In the genomic region with DNA sequence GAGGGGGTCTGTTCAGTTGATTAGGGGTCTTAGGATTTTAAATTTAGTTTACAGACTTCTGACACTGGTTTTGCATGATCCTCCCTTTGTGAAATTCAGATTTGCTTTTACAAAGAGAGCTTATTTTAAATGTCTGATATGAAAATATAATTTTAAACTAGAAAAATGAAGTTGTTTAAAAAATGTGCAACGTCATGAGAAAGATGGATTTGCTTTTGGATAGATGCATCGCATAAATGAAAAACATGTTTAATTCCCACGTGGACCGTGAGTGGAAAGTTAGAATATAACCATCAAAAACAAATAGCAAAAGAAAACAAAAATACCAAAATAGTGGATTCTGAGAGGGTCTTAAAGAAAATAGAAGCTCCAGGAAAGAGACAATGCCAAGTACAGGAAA, we compare ENCODE assay signal across 37 cellular contexts. TPM values are rescaled to one million over a fixed set of nuclear protein-coding genes. Genes with fewer than 3 reads are reported as not detected.
"Had no signal": no experiment of that assay in that cellular context is flagged by ENCODE, and none has a peak within 500 bp of the region (broad histone marks: within the 10 kb centered on the region; RNA-seq: fewer than 3 reads in every experiment).

No MANE protein-coding gene starts in this region.

- DNase-seq: activated B cell treated with CpG ODN at 0.5 μM for 24 hours; activated CD4-positive, alpha-beta memory T cell treated with anti-CD3 and anti-CD28 coated beads for 36 hours; activated CD4-positive, alpha-beta T cell treated with anti-CD3 and anti-CD28 coated beads for 4 hours; activated CD4-positive, alpha-beta T cell treated with anti-CD3 and anti-CD28 coated beads, Interleukin-2, amount 10 ng/mL, durations not matched to agents 24 days and 14 days; activated CD4-positive, alpha-beta T cell treated with anti-CD3 and anti-CD28 coated beads, Interleukin-2, amount 50 U/mL, for 1 hour; activated CD4-positive, alpha-beta T cell treated with anti-CD3 and anti-CD28 coated beads, Interleukin-2, amount 50 U/mL, for 4 hours; activated CD4-positive, CD25-positive, alpha-beta regulatory T cell treated with anti-CD3 and anti-CD28 coated beads, Interleukin-2, amount 50 U/mL, for 72 hours; activated CD8-positive, alpha-beta memory T cell treated with anti-CD3 and anti-CD28 coated beads, Interleukin-2, amount 50 U/mL, for 4 hours; activated CD8-positive, alpha-beta T cell treated with anti-CD3 and anti-CD28 coated beads for 36 hours; activated effector memory CD4-positive, alpha-beta T cell treated with anti-CD3 and anti-CD28 coated beads, Interleukin-2, amount 50 U/mL, for 16 hours; activated gamma-delta T cell treated with Interleukin-2 at 50 U/mL for 16 hours; activated naive CD4-positive, alpha-beta T cell; activated naive CD4-positive, alpha-beta T cell treated with anti-CD3 and anti-CD28 coated beads for 36 hours; activated naive CD4-positive, alpha-beta T cell treated with anti-CD3 and anti-CD28 coated beads, Interleukin-2, amount 50 U/mL, for 16 hours; activated naive CD8-positive, alpha-beta T cell treated with anti-CD3 and anti-CD28 coated beads for 36 hours; activated T-cell treated with anti-CD3 and anti-CD28 coated beads for 4 hours; activated T-cell treated with anti-CD3 and anti-CD28 coated beads, Interleukin-2, amount 50 U/mL, for 1 hour; activated T-cell treated with anti-CD3 and anti-CD28 coated beads, Interleukin-2, amount 50 U/mL, for 4 hours; activated T-cell treated with anti-CD3 and anti-CD28 coated beads, Interleukin-2, amount 50 U/mL, for 72 hours; adrenal gland; amniotic stem cell; aorta; body of pancreas; brain microvascular endothelial cell; central memory CD4-positive, alpha-beta T cell; T-helper 2 cell; T-helper 9 cell had no signal

- H3K36me3 ChIP-seq: adrenal gland, brain microvascular endothelial cell, breast epithelium had no signal

- ATAC-seq: activated CD8-positive, alpha-beta T cell treated with anti-CD3 and anti-CD28 coated beads for 36 hours; activated naive CD4-positive, alpha-beta T cell treated with anti-CD3 and anti-CD28 coated beads, Interleukin-2, amount 50 U/mL, for 72 hours; activated T-cell treated with anti-CD3 and anti-CD28 coated beads, Interleukin-2, amount 50 U/mL, for 4 hours; activated T-cell treated with anti-CD3 and anti-CD28 coated beads, Interleukin-2, amount 50 U/mL, for 72 hours; activated T-helper 17 cell treated with anti-CD3 and anti-CD28 coated beads, Interleukin-2, amount 50 U/mL, for 72 hours; body of pancreas had no signal

- FAIRE-seq: astrocyte, TTC549 had no signal

- H3K9me3 ChIP-seq: adrenal gland, body of pancreas, breast epithelium had no signal

- H3K27ac ChIP-seq: adrenal gland, body of pancreas, brain microvascular endothelial cell, breast epithelium, VCaP had no signal

- H3K27me3 ChIP-seq: adrenal gland, body of pancreas, brain microvascular endothelial cell, breast epithelium had no signal

- H3K4me3 ChIP-seq: adrenal gland, body of pancreas, breast epithelium had no signal

- H3K4me1 ChIP-seq: adrenal gland, body of pancreas, breast epithelium had no signal

RNA-seq across cellular contexts. Expression of gene OR2T3, which starts 2.0 kb away (rescaled TPM):
- total RNA-seq: activated CD4-positive, alpha-beta memory T cell treated with anti-CD3 and anti-CD28 coated beads for 36 hours; activated CD4-positive, alpha-beta T cell treated with anti-CD3 and anti-CD28 coated beads, Interleukin-2, amount 10 ng/mL, durations not matched to agents 24 days and 14 days; activated CD8-positive, alpha-beta memory T cell treated with anti-CD3 and anti-CD28 coated beads for 36 hours; activated CD8-positive, alpha-beta T cell treated with anti-CD3 and anti-CD28 coated beads for 36 hours; activated naive CD4-positive, alpha-beta T cell treated with anti-CD3 and anti-CD28 coated beads for 36 hours; activated naive CD4-positive, alpha-beta T cell treated with anti-CD3 and anti-CD28 coated beads, Interleukin-2, amount 50 U/mL, for 72 hours; activated naive CD8-positive, alpha-beta T cell treated with anti-CD3 and anti-CD28 coated beads for 36 hours; activated T-cell treated with anti-CD3 and anti-CD28 coated beads, Interleukin-2, amount 50 U/mL, for 4 hours; activated T-cell treated with anti-CD3 and anti-CD28 coated beads, Interleukin-2, amount 50 U/mL, for 72 hours; activated T-helper 1 cell treated with anti-CD3 and anti-CD28 coated beads, Interleukin-12 subunit alpha, Interleukin-12 subunit beta, Interleukin-2, Interleukin-4 antibody, amounts not matched to agents 30 ng/mL and 10 ng/mL and 1 ng/mL, durations not matched to agents 14 hours and 24 hours and 36 hours; activated T-helper 17 cell treated with anti-CD3 and anti-CD28 coated beads, Interleukin-2, amount 50 U/mL, for 72 hours; adrenal gland; aorta; astrocyte; body of pancreas; breast epithelium; cardiac septum; cerebellum had no signal
- polyA plus RNA-seq: adrenal gland, aorta had no signal

RNA-seq across cellular contexts. Expression of gene OR2T5, which starts 17.2 kb away (rescaled TPM):
- total RNA-seq: activated B cell treated with CpG ODN at 0.5 μM for 24 hours; activated CD4-positive, alpha-beta memory T cell treated with anti-CD3 and anti-CD28 coated beads for 36 hours; activated CD4-positive, alpha-beta T cell treated with anti-CD3 and anti-CD28 coated beads, Interleukin-2, amount 10 ng/mL, durations not matched to agents 24 days and 14 days; activated CD8-positive, alpha-beta memory T cell treated with anti-CD3 and anti-CD28 coated beads for 36 hours; activated CD8-positive, alpha-beta T cell treated with anti-CD3 and anti-CD28 coated beads for 36 hours; activated naive CD4-positive, alpha-beta T cell treated with anti-CD3 and anti-CD28 coated beads for 36 hours; activated naive CD4-positive, alpha-beta T cell treated with anti-CD3 and anti-CD28 coated beads, Interleukin-2, amount 50 U/mL, for 72 hours; activated naive CD8-positive, alpha-beta T cell treated with anti-CD3 and anti-CD28 coated beads for 36 hours; activated T-cell treated with anti-CD3 and anti-CD28 coated beads, Interleukin-2, amount 50 U/mL, for 4 hours; activated T-cell treated with anti-CD3 and anti-CD28 coated beads, Interleukin-2, amount 50 U/mL, for 72 hours; activated T-helper 1 cell treated with anti-CD3 and anti-CD28 coated beads, Interleukin-12 subunit alpha, Interleukin-12 subunit beta, Interleukin-2, Interleukin-4 antibody, amounts not matched to agents 30 ng/mL and 10 ng/mL and 1 ng/mL, durations not matched to agents 14 hours and 24 hours and 36 hours; activated T-helper 17 cell treated with anti-CD3 and anti-CD28 coated beads, Interleukin-2, amount 50 U/mL, for 72 hours; adrenal gland; aorta; astrocyte; body of pancreas; breast epithelium; cardiac septum; cerebellum had no signal
- polyA plus RNA-seq: adrenal gland, aorta had no signal

RNA-seq across cellular contexts. Expression of gene OR2T2, which starts 25.7 kb away (rescaled TPM):
- total RNA-seq: activated CD4-positive, alpha-beta memory T cell treated with anti-CD3 and anti-CD28 coated beads for 36 hours; activated CD4-positive, alpha-beta T cell treated with anti-CD3 and anti-CD28 coated beads, Interleukin-2, amount 10 ng/mL, durations not matched to agents 24 days and 14 days; activated CD8-positive, alpha-beta memory T cell treated with anti-CD3 and anti-CD28 coated beads for 36 hours; activated CD8-positive, alpha-beta T cell treated with anti-CD3 and anti-CD28 coated beads for 36 hours; activated naive CD4-positive, alpha-beta T cell treated with anti-CD3 and anti-CD28 coated beads for 36 hours; activated naive CD4-positive, alpha-beta T cell treated with anti-CD3 and anti-CD28 coated beads, Interleukin-2, amount 50 U/mL, for 72 hours; activated naive CD8-positive, alpha-beta T cell treated with anti-CD3 and anti-CD28 coated beads for 36 hours; activated T-cell treated with anti-CD3 and anti-CD28 coated beads, Interleukin-2, amount 50 U/mL, for 4 hours; activated T-cell treated with anti-CD3 and anti-CD28 coated beads, Interleukin-2, amount 50 U/mL, for 72 hours; activated T-helper 1 cell treated with anti-CD3 and anti-CD28 coated beads, Interleukin-12 subunit alpha, Interleukin-12 subunit beta, Interleukin-2, Interleukin-4 antibody, amounts not matched to agents 30 ng/mL and 10 ng/mL and 1 ng/mL, durations not matched to agents 14 hours and 24 hours and 36 hours; activated T-helper 17 cell treated with anti-CD3 and anti-CD28 coated beads, Interleukin-2, amount 50 U/mL, for 72 hours; adrenal gland; aorta; astrocyte; body of pancreas; breast epithelium; cardiac septum; cerebellum had no signal
- polyA plus RNA-seq: adrenal gland, aorta had no signal

RNA-seq across cellular contexts. Expression of gene OR2G6, which starts 36.7 kb away (rescaled TPM):
- total RNA-seq: activated CD4-positive, alpha-beta memory T cell treated with anti-CD3 and anti-CD28 coated beads for 36 hours; activated CD4-positive, alpha-beta T cell treated with anti-CD3 and anti-CD28 coated beads, Interleukin-2, amount 10 ng/mL, durations not matched to agents 24 days and 14 days; activated CD8-positive, alpha-beta memory T cell treated with anti-CD3 and anti-CD28 coated beads for 36 hours; activated CD8-positive, alpha-beta T cell treated with anti-CD3 and anti-CD28 coated beads for 36 hours; activated naive CD4-positive, alpha-beta T cell treated with anti-CD3 and anti-CD28 coated beads for 36 hours; activated naive CD4-positive, alpha-beta T cell treated with anti-CD3 and anti-CD28 coated beads, Interleukin-2, amount 50 U/mL, for 72 hours; activated naive CD8-positive, alpha-beta T cell treated with anti-CD3 and anti-CD28 coated beads for 36 hours; activated T-cell treated with anti-CD3 and anti-CD28 coated beads, Interleukin-2, amount 50 U/mL, for 4 hours; activated T-cell treated with anti-CD3 and anti-CD28 coated beads, Interleukin-2, amount 50 U/mL, for 72 hours; activated T-helper 1 cell treated with anti-CD3 and anti-CD28 coated beads, Interleukin-12 subunit alpha, Interleukin-12 subunit beta, Interleukin-2, Interleukin-4 antibody, amounts not matched to agents 30 ng/mL and 10 ng/mL and 1 ng/mL, durations not matched to agents 14 hours and 24 hours and 36 hours; activated T-helper 17 cell treated with anti-CD3 and anti-CD28 coated beads, Interleukin-2, amount 50 U/mL, for 72 hours; adrenal gland; aorta; astrocyte; body of pancreas; breast epithelium; cardiac septum had no signal
- polyA plus RNA-seq: adrenal gland, aorta had no signal
